15 cellular contexts compared by ENCODE assay signal in genomic region chrX:110415440-110416167, GRCh38. TPM values are rescaled to one million over a fixed set of nuclear protein-coding genes. Genes with fewer than 3 reads are reported as not detected.
DNase-seq lines count a peak whose midpoint lies in the region; ATAC-seq lines count a peak whose summit lies in the region.
"Had no signal": no experiment of that assay in that cellular context is flagged by ENCODE, and none has a peak within 500 bp of the region (broad histone marks: within the 10 kb centered on the region; RNA-seq: fewer than 3 reads in every experiment).

No MANE protein-coding gene starts in this region.

- intact Hi-C loops in activated naive CD4-positive, alpha-beta T cell treated with anti-CD3 and anti-CD28 coated beads for 36 hours (cut with micrococcal nuclease), result loop anchor here (10.0 kb wide), 1 partner anchor 521 kb away; no protein-coding TSS in a partner anchor

- H3K36me3 Mint-ChIP-seq in activated CD8-positive, alpha-beta T cell treated with anti-CD3 and anti-CD28 coated beads, Interleukin-2, amount 10 ng/mL, durations not matched to agents 7 days and 5 days (ENCODE audit: low read depth), result no peaks in the 10 kb centered on the region
- no peaks in the 10 kb centered on the region for H3K36me3 Mint-ChIP-seq in activated naive CD4-positive, alpha-beta T cell treated with anti-CD3 and anti-CD28 coated beads for 36 hours (ENCODE audit: low read depth)
- H3K36me3 Mint-ChIP-seq: stimulated activated memory B cell treated with anti-CD40 and anti-IgM and Interleukin-4, amounts not matched to agents 10 μg/mL and 1 μg/mL and 100 μg/mL, for 72 hours; type B pancreatic cell had no signal

- no peak for ATAC-seq in HG02571 (IDR thresholded peaks at IDR 0.05; ENCODE audit: unreplicated experiment)
- ATAC-seq in activated CD8-positive, alpha-beta T cell treated with anti-CD3 and anti-CD28 coated beads, Interleukin-2, amount 10 ng/mL, durations not matched to agents 7 days and 5 days, result no peak
- ATAC-seq: activated T-helper 17 cell treated with anti-CD3 and anti-CD28 coated beads, Interleukin-2, amount 50 U/mL, for 72 hours had no signal

- H3K4me3 Mint-ChIP-seq in activated CD8-positive, alpha-beta T cell treated with anti-CD3 and anti-CD28 coated beads, Interleukin-2, amount 10 ng/mL, durations not matched to agents 7 days and 5 days, result no peak overlapping the region
- no peak overlapping the region for H3K4me3 Mint-ChIP-seq in activated naive CD4-positive, alpha-beta T cell treated with anti-CD3 and anti-CD28 coated beads for 36 hours
- H3K4me3 Mint-ChIP-seq: activated T-helper 17 cell treated with anti-CD3 and anti-CD28 coated beads, Interleukin-2, amount 50 U/mL, for 72 hours; stimulated activated memory B cell treated with anti-CD40 and anti-IgM and Interleukin-4, amounts not matched to agents 10 μg/mL and 1 μg/mL and 100 μg/mL, for 72 hours; type B pancreatic cell had no signal

- CTCF ChIA-PET in activated CD8-positive, alpha-beta T cell treated with anti-CD3 and anti-CD28 coated beads, Interleukin-2, amount 10 ng/mL, durations not matched to agents 7 days and 5 days (lab: Charles Lee), result interaction anchor here (0.7 to 1.7 kb wide), 4 partner anchors 14 to 269 kb away, joined by 3 to 6 read pairs (median 5); no protein-coding TSS in a partner anchor
- CTCF ChIA-PET in activated naive CD4-positive, alpha-beta T cell treated with anti-CD3 and anti-CD28 coated beads for 36 hours (lab: Charles Lee), result interaction anchor here (1.0 to 14.9 kb wide), 5 partner anchors 10 to 269 kb away, joined by 3 to 374 read pairs (median 4); no protein-coding TSS in a partner anchor

- H3K9me3 Mint-ChIP-seq in activated CD8-positive, alpha-beta T cell treated with anti-CD3 and anti-CD28 coated beads, Interleukin-2, amount 10 ng/mL, durations not matched to agents 7 days and 5 days (ENCODE audit: insufficient read depth), result no peaks in the 10 kb centered on the region
- no peaks in the 10 kb centered on the region for H3K9me3 Mint-ChIP-seq in activated naive CD4-positive, alpha-beta T cell treated with anti-CD3 and anti-CD28 coated beads for 36 hours
- H3K9me3 Mint-ChIP-seq: activated T-helper 17 cell treated with anti-CD3 and anti-CD28 coated beads, Interleukin-2, amount 50 U/mL, for 72 hours; stimulated activated memory B cell treated with anti-CD40 and anti-IgM and Interleukin-4, amounts not matched to agents 10 μg/mL and 1 μg/mL and 100 μg/mL, for 72 hours; type B pancreatic cell had no signal

- H3K4me1 Mint-ChIP-seq in activated CD8-positive, alpha-beta T cell treated with anti-CD3 and anti-CD28 coated beads, Interleukin-2, amount 10 ng/mL, durations not matched to agents 7 days and 5 days (ENCODE audit: low read depth), result no peaks in the 10 kb centered on the region
- H3K4me1 Mint-ChIP-seq in activated naive CD4-positive, alpha-beta T cell treated with anti-CD3 and anti-CD28 coated beads for 36 hours (ENCODE audit: low read depth), result peaks cover 3% of the 10 kb centered on the region

- no peak overlapping the region for H3K27ac Mint-ChIP-seq in activated CD8-positive, alpha-beta T cell treated with anti-CD3 and anti-CD28 coated beads, Interleukin-2, amount 10 ng/mL, durations not matched to agents 7 days and 5 days
- no peak overlapping the region for H3K27ac Mint-ChIP-seq in activated naive CD4-positive, alpha-beta T cell treated with anti-CD3 and anti-CD28 coated beads for 36 hours
- H3K27ac Mint-ChIP-seq: stimulated activated memory B cell treated with anti-CD40 and anti-IgM and Interleukin-4, amounts not matched to agents 10 μg/mL and 1 μg/mL and 100 μg/mL, for 72 hours; type B pancreatic cell had no signal

- POLR2A ChIA-PET in activated CD8-positive, alpha-beta T cell treated with anti-CD3 and anti-CD28 coated beads, Interleukin-2, amount 10 ng/mL, durations not matched to agents 7 days and 5 days (lab: Charles Lee), result no interaction called here

- H3K27me3 Mint-ChIP-seq in activated CD8-positive, alpha-beta T cell treated with anti-CD3 and anti-CD28 coated beads, Interleukin-2, amount 10 ng/mL, durations not matched to agents 7 days and 5 days (ENCODE audit: low read depth), result peaks cover 5% of the 10 kb centered on the region
- H3K27me3 Mint-ChIP-seq in activated naive CD4-positive, alpha-beta T cell treated with anti-CD3 and anti-CD28 coated beads for 36 hours (ENCODE audit: low read depth), result no peaks in the 10 kb centered on the region
- H3K27me3 Mint-ChIP-seq: activated T-helper 17 cell treated with anti-CD3 and anti-CD28 coated beads, Interleukin-2, amount 50 U/mL, for 72 hours had no signal

- DNase-seq in AG20443 (ENCODE audit: low spot score) (peak; percentile 13), LHCN-M2 (ENCODE audit: low read depth) (peak; percentile 34), astrocyte of the hippocampus (ENCODE audit: low read depth, low spot score) (peak; percentile 69), kidney glomerular epithelial cell (lab: John Stamatoyannopoulos, UW) (peak; percentile 41), NCI-H1436 (lab: John Stamatoyannopoulos, UW) (no peak)
- DNase-seq in activated CD8-positive, alpha-beta T cell treated with anti-CD3 and anti-CD28 coated beads, Interleukin-2, amount 10 ng/mL, durations not matched to agents 7 days and 5 days, result no peak
- DNase-seq in activated naive CD4-positive, alpha-beta T cell treated with anti-CD3 and anti-CD28 coated beads for 36 hours, result no peak
- DNase-seq: COR-L47, left ventricle myocardium inferior, NCI-H1417, NCI-H446 treated with DMSO at 0.1 percent for 48 hours had no signal

RNA-seq across cellular contexts. Expression of gene RTL9, which starts 57.0 kb away (rescaled TPM):
- 0.11 and 0.13 TPM in 2 replicates for total RNA-seq in LHCN-M2 (2014; rRNA removed)
- 0.09 TPM for polyA plus RNA-seq in LHCN-M2 (2012)
- total RNA-seq in activated CD8-positive, alpha-beta T cell treated with anti-CD3 and anti-CD28 coated beads, Interleukin-2, amount 10 ng/mL, durations not matched to agents 7 days and 5 days, result not detected
- total RNA-seq in activated naive CD4-positive, alpha-beta T cell treated with anti-CD3 and anti-CD28 coated beads for 36 hours, result not detected
- total RNA-seq: activated T-helper 17 cell treated with anti-CD3 and anti-CD28 coated beads, Interleukin-2, amount 50 U/mL, for 72 hours had no signal

Comparison
In these comparisons a context has a peak if more than half of its experiments do, and no peak if none do; other contexts are left out.
1. DNase-seq: peak in AG20443 (single experiment), LHCN-M2 (single experiment), astrocyte of the hippocampus (single experiment) and kidney glomerular epithelial cell (single experiment); none in NCI-H1436 (single experiment), activated CD8-positive, alpha-beta T cell treated with anti-CD3 and anti-CD28 coated beads, Interleukin-2, amount 10 ng/mL, durations not matched to agents 7 days and 5 days (single experiment) and activated naive CD4-positive, alpha-beta T cell treated with anti-CD3 and anti-CD28 coated beads for 36 hours (single experiment).